12 cellular contexts compared by ENCODE assay signal in genomic region chr2:126749537-126749936, GRCh38.
DNase-seq lines count a peak whose midpoint lies in the region; ATAC-seq and TF ChIP-seq lines count a peak whose summit lies in the region.
"Had no signal": no experiment of that assay in that cellular context is flagged by ENCODE, and none has a peak within 500 bp of the region (broad histone marks: within the 10 kb centered on the region; RNA-seq: fewer than 3 reads in every experiment).

No MANE protein-coding gene starts in this region.

- H3K4me3 ChIP-seq in AG10803 (ENCODE audit: low read length) (no peak overlapping the region), brain microvascular endothelial cell (ENCODE audit: low read depth, low read length) (no peak overlapping the region), upper lobe of left lung (no peak overlapping the region)
- H3K4me3 ChIP-seq: SJSA1 had no signal

- no peak for TF ChIP-seq POLR2A in upper lobe of left lung (IDR thresholded peaks at IDR 0.05)

- peak; percentile 43 for TF ChIP-seq CTCF in AG10803 (conservative IDR thresholded peaks at IDR 0.05; ENCODE audit: low read length)
- peak; percentile 47 for TF ChIP-seq CTCF in brain microvascular endothelial cell (IDR thresholded peaks at IDR 0.05; ENCODE audit: low read depth, low read length, missing control alignments)
- no peak for TF ChIP-seq CTCF in upper lobe of left lung (IDR thresholded peaks at IDR 0.05)

- H3K27me3 ChIP-seq in brain microvascular endothelial cell (replicated peaks) (no peaks in the 10 kb centered on the region), upper lobe of left lung (no peaks in the 10 kb centered on the region)
- H3K27me3 ChIP-seq: SJSA1 had no signal

- no peaks in the 10 kb centered on the region for H3K4me1 ChIP-seq in upper lobe of left lung
- H3K4me1 ChIP-seq: SJSA1 had no signal

- H3K36me3 ChIP-seq in brain microvascular endothelial cell (replicated peaks) = no peaks in the 10 kb centered on the region
- H3K36me3 ChIP-seq in upper lobe of left lung = no peaks in the 10 kb centered on the region
- H3K36me3 ChIP-seq: SJSA1 had no signal

- ATAC-seq in GM18517 (IDR thresholded peaks at IDR 0.05; ENCODE audit: unreplicated experiment) = peak; percentile 42
- ATAC-seq in HG03039 (IDR thresholded peaks at IDR 0.05; ENCODE audit: unreplicated experiment) = peak; percentile 59
- ATAC-seq in upper lobe of left lung (ENCODE audit: low FRiP score in 2 of 2) = no peak

- in situ Hi-C loops in brain microvascular endothelial cell (cut with HindIII; ENCODE audit: low pct_ligation_motif_present, low sequenced_read_pairs) = no loop called here

- no peaks in the 10 kb centered on the region for H3K9me3 ChIP-seq in upper lobe of left lung
- H3K9me3 ChIP-seq: SJSA1 had no signal

- no peak for TF ChIP-seq EP300 in upper lobe of left lung (IDR thresholded peaks at IDR 0.05)

- peak; percentile 2 for DNase-seq in AG10803 (ENCODE audit: low read depth)
- DNase-seq in brain microvascular endothelial cell = no peak
- DNase-seq in NOMO-1 (lab: John Stamatoyannopoulos, UW; ENCODE audit: unreplicated experiment in 2 of 2) = no peak
- no peak for DNase-seq in T1000 (lab: John Stamatoyannopoulos, UW)
- DNase-seq in upper lobe of left lung = no peak
- DNase-seq in NCI-H526 treated with DMSO at 0.1 percent for 48 hours (lab: John Stamatoyannopoulos, UW) = no peak
- DNase-seq: amygdala; GDM1; stimulated activated CD4-positive, alpha-beta T cell treated with anti-CD3 and anti-CD28 coated beads, Interleukin-2, amount 100 ng/mL, for 48 hours had no signal

- H3K27ac ChIP-seq in brain microvascular endothelial cell (no peak overlapping the region), upper lobe of left lung (no peak overlapping the region)
- H3K27ac ChIP-seq: SJSA1 had no signal

- 43 to 62% methylated on average over 1 of the region's 1 CpG for WGBS in upper lobe of left lung, 2 donors

Comparison
In these comparisons a context has a peak if more than half of its experiments do, and no peak if none do; other contexts are left out.
1. CTCF ChIP-seq: peak in AG10803 (single experiment) and brain microvascular endothelial cell (single experiment); none in upper lobe of left lung (0 of 6).
2. ATAC-seq: peak in GM18517 (single experiment) and HG03039 (single experiment); none in upper lobe of left lung (0 of 2).